In genomic region chr7:54758702-54759665, GRCh38 we compare ENCODE assay signal across 1 cellular context.
TF ChIP-seq lines count a peak whose summit lies in the region.

Gene SEC61G (minus strand): TSS chr7:54759211. CDS start chr7:54757588, 1,623 bp downstream.

TF ChIP-seq in HepG2, 621 proteins besides CTCF, POLR2A, EP300 and RAD21 (continued from another document and continues in another):
- TF ChIP-seq ARID4A (CRISPR knock-in tag; IDR thresholded peaks at IDR 0.05; ENCODE audit: borderline replicate concordance) (peak; percentile 90; the same call in 1 of the 2 replicates), ZFP62 (CRISPR knock-in tag; IDR thresholded peaks at IDR 0.05) (no peak), IRX3 (CRISPR knock-in tag; IDR thresholded peaks at IDR 0.05; ENCODE audit: borderline replicate concordance, low read depth) (peak; percentile 39; the same call in 1 of the 2 replicates), ZNF652 (CRISPR knock-in tag; IDR thresholded peaks at IDR 0.05; ENCODE audit: borderline replicate concordance, low read depth) (no peak), RBAK (CRISPR knock-in tag; IDR thresholded peaks at IDR 0.05) (no peak), ZNF557 (CRISPR knock-in tag; IDR thresholded peaks at IDR 0.05) (no peak), KAT7 (CRISPR knock-in tag; IDR thresholded peaks at IDR 0.05; ENCODE audit: borderline replicate concordance) (peak; percentile 59), TSC22D2 (CRISPR knock-in tag; IDR thresholded peaks at IDR 0.05; ENCODE audit: borderline replicate concordance) (peak; percentile 62; the same call in 1 of the 2 replicates), AHR (CRISPR knock-in tag; IDR thresholded peaks at IDR 0.05) (no peak), KDM3A (CRISPR knock-in tag; IDR thresholded peaks at IDR 0.05; ENCODE audit: low read depth) (peak; percentile 42; the same call in 1 of the 2 replicates), SYNCRIP (IDR thresholded peaks at IDR 0.05; ENCODE audit: insufficient read depth, low read depth, low read length) (no peak), XBP1 (CRISPR knock-in tag; IDR thresholded peaks at IDR 0.05) (no peak; the same call in 1 of the 2 replicates), TEAD2 (CRISPR knock-in tag; IDR thresholded peaks at IDR 0.05) (no peak), ARNT (IDR thresholded peaks at IDR 0.05) (no peak), ZSCAN30 (CRISPR knock-in tag; IDR thresholded peaks at IDR 0.05) (peak; percentile 78; the same call in 1 of the 2 replicates), ATF2 (CRISPR knock-in tag; IDR thresholded peaks at IDR 0.05) (no peak; the same call in 1 of the 2 replicates), ZNF598 (CRISPR knock-in tag; IDR thresholded peaks at IDR 0.05; ENCODE audit: borderline replicate concordance) (peak; percentile 91; the same call in 1 of the 2 replicates), ZMAT5 (CRISPR knock-in tag; IDR thresholded peaks at IDR 0.05; ENCODE audit: borderline replicate concordance, low read depth) (no peak), ZUFSP (CRISPR knock-in tag; IDR thresholded peaks at IDR 0.05; ENCODE audit: borderline replicate concordance) (no peak), TEF (CRISPR knock-in tag; IDR thresholded peaks at IDR 0.05) (0 out of 2 replicates have a peak, but pooled peaks have one; percentile 37), ZSCAN20 (CRISPR knock-in tag; IDR thresholded peaks at IDR 0.05; ENCODE audit: borderline replicate concordance) (no peak), BRCA1 (CRISPR knock-in tag; IDR thresholded peaks at IDR 0.05) (peak; percentile 38; the same call in 1 of the 2 replicates), SNRNP70 (IDR thresholded peaks at IDR 0.05; ENCODE audit: low read depth, low read length) (no peak), ZNF484 (CRISPR knock-in tag; IDR thresholded peaks at IDR 0.05; ENCODE audit: borderline replicate concordance, low read depth) (no peak), CCAR2 (optimal IDR thresholded peaks at IDR 0.05; ENCODE audit: low read depth, low read length) (no peak), ZNF446 (CRISPR knock-in tag; IDR thresholded peaks at IDR 0.05) (peak; percentile 82), ZNF543 (CRISPR knock-in tag; IDR thresholded peaks at IDR 0.05) (peak; percentile 87), ZSCAN22 (CRISPR knock-in tag; IDR thresholded peaks at IDR 0.05) (0 out of 2 replicates have a peak, but pooled peaks have one; percentile 18), ZHX2 (IDR thresholded peaks at IDR 0.05; ENCODE audit: low read depth) (no peak; the same call in 1 of the 2 replicates), ZHX2 (CRISPR knock-in tag; IDR thresholded peaks at IDR 0.05; ENCODE audit: borderline replicate concordance) (no peak), ELK4 (CRISPR knock-in tag; IDR thresholded peaks at IDR 0.05; ENCODE audit: borderline replicate concordance) (no peak), ZNF205 (CRISPR knock-in tag; IDR thresholded peaks at IDR 0.05) (0 out of 2 replicates have a peak, but pooled peaks have one; percentile 40), MYPOP (CRISPR knock-in tag; IDR thresholded peaks at IDR 0.05) (peak; percentile 69; the same call in 1 of the 2 replicates), HNRNPUL1 (IDR thresholded peaks at IDR 0.05; ENCODE audit: low read depth, low read length) (no peak), REXO4 (CRISPR knock-in tag; IDR thresholded peaks at IDR 0.05; ENCODE audit: borderline replicate concordance) (no peak), ZNF260 (CRISPR knock-in tag; IDR thresholded peaks at IDR 0.05; ENCODE audit: borderline replicate concordance, low read depth) (no peak), TAF15 (IDR thresholded peaks at IDR 0.05; ENCODE audit: low read depth, low read length, poor library complexity, severe bottlenecking) (no peak), THAP7 (CRISPR knock-in tag; IDR thresholded peaks at IDR 0.05) (0 out of 2 replicates have a peak, but pooled peaks have one; percentile 32), ZNF615 (CRISPR knock-in tag; IDR thresholded peaks at IDR 0.05; ENCODE audit: borderline replicate concordance) (no peak; the same call in 1 of the 2 replicates), ZNF383 (CRISPR knock-in tag; IDR thresholded peaks at IDR 0.05; ENCODE audit: borderline replicate concordance) (no peak; the same call in 1 of the 2 replicates)
